ENCODE assay signal across 27 cellular contexts in genomic region chr3:18861137-18861536, GRCh38.
"Had no signal": no experiment of that assay in that cellular context is flagged by ENCODE, and none has a peak within 500 bp of the region (broad histone marks: within the 10 kb centered on the region; RNA-seq: fewer than 3 reads in every experiment).

No MANE protein-coding gene starts in this region.

- FAIRE-seq: urothelium cell line had no signal

- H3K27me3 ChIP-seq: stomach, suprapubic skin, testis, thyroid gland, tibial artery, tibial nerve, transverse colon, upper lobe of left lung, upper lobe of right lung, uterus, vagina had no signal

- H3K4me3 ChIP-seq: stomach, suprapubic skin, testis, thoracic aorta, thyroid gland, tibial artery, tibial nerve, transverse colon, upper lobe of left lung, upper lobe of right lung, uterus, vagina had no signal

- ATAC-seq: stimulated activated effector memory CD8-positive, alpha-beta T cell treated with anti-CD3 and anti-CD28 coated beads, Interleukin-12 subunit alpha, Interleukin-12 subunit beta, amount 100 ng/mL, for 72 hours; stimulated activated memory B cell treated with anti-CD40 and anti-IgM and Interleukin-4, amounts not matched to agents 10 μg/mL and 1 μg/mL and 100 μg/mL, for 72 hours; stimulated activated naive B cell treated with anti-CD40 and anti-IgM and Interleukin-4, amounts not matched to agents 10 μg/mL and 1 μg/mL and 100 μg/mL, for 72 hours; stimulated activated naive CD8-positive, alpha-beta T cell treated with anti-CD3 and anti-CD28 coated beads, Interleukin-15, amount 100 ng/mL, for 72 hours; stimulated activated naive CD8-positive, alpha-beta T cell treated with anti-CD3 and anti-CD28 coated beads, Interleukin-15, Interleukin-2, amounts not matched to agents 100 U/mL and 50 U/mL, for 24 hours; upper lobe of right lung had no signal

- H3K27ac ChIP-seq: stomach, suprapubic skin, testis, thoracic aorta, thyroid gland, tibial artery, tibial nerve, transverse colon, upper lobe of left lung, upper lobe of right lung, uterus, vagina had no signal

- H3K9me3 ChIP-seq: stomach, suprapubic skin, testis, thoracic aorta, thyroid gland, tibial artery, tibial nerve, transverse colon, upper lobe of left lung, upper lobe of right lung, uterus, vagina had no signal

- H3K36me3 ChIP-seq: stomach, suprapubic skin, thoracic aorta, thyroid gland, tibial artery, tibial nerve, transverse colon, upper lobe of left lung, upper lobe of right lung, uterus, vagina had no signal

- DNase-seq: stimulated activated CD4-positive, alpha-beta T cell treated with anti-CD3 and anti-CD28 coated beads, Interleukin-2, amount 100 ng/mL, for 48 hours; stimulated activated CD4-positive, alpha-beta T cell treated with anti-CD3 and anti-CD28 coated beads, Interleukin-4, amount 100 ng/mL, for 1 hour; stimulated activated CD4-positive, alpha-beta T cell treated with anti-CD3 and anti-CD28 coated beads, Interleukin-4, amount 100 ng/mL, for 24 hours; stimulated activated CD4-positive, alpha-beta T cell treated with anti-CD3 and anti-CD28 coated beads, Interleukin-4, amount 100 ng/mL, for 4 hours; stimulated activated CD8-positive, alpha-beta memory T cell treated with anti-CD3 and anti-CD28 coated beads, Interleukin-4, amount 100 ng/mL, for 48 hours; stimulated activated naive B cell treated with anti-CD40 and anti-IgM and Interleukin-4, amounts not matched to agents 10 μg/mL and 1 μg/mL and 100 μg/mL, for 72 hours; stimulated activated naive CD4-positive, alpha-beta T cell; stimulated activated naive CD4-positive, alpha-beta T cell treated with Interleukin-2 at 50 U/mL for 16 hours; stimulated activated naive CD8-positive, alpha-beta T cell treated with anti-CD3 and anti-CD28 coated beads, Interleukin-15, amount 100 ng/mL, for 72 hours; stimulated activated naive CD8-positive, alpha-beta T cell treated with anti-CD3 and anti-CD28 coated beads, Interleukin-15, Interleukin-2, amounts not matched to agents 100 U/mL and 50 U/mL, for 24 hours; stomach; substantia nigra; testis; thyroid gland; tibial artery; transverse colon; trophoblast cell; upper lobe of left lung; upper lobe of right lung; uterus had no signal

- H3K4me1 ChIP-seq: stomach, suprapubic skin, testis, tibial artery, tibial nerve, transverse colon, upper lobe of left lung, upper lobe of right lung, uterus, vagina had no signal
